Comparison of ENCODE assay signal across 32 cellular contexts in genomic region chr2:137925599-137925998, GRCh38. TPM values are rescaled to one million over a fixed set of nuclear protein-coding genes. Genes with fewer than 3 reads are reported as not detected.
"Had no signal": no experiment of that assay in that cellular context is flagged by ENCODE, and none has a peak within 500 bp of the region (broad histone marks: within the 10 kb centered on the region; RNA-seq: fewer than 3 reads in every experiment).

No MANE protein-coding gene starts in this region.

- ATAC-seq: activated CD8-positive, alpha-beta memory T cell treated with anti-CD3 and anti-CD28 coated beads, Interleukin-2, amount 10 ng/mL, durations not matched to agents 7 days and 5 days; K562; Panc1; SK-N-SH treated with all-trans-retinoic acid at 6 μM for 48 hours; T-cell; T-helper 17 cell had no signal

- H3K4me3 Mint-ChIP-seq: activated B cell treated with CpG ODN at 0.5 μM for 24 hours; activated CD4-positive, alpha-beta memory T cell treated with anti-CD3 and anti-CD28 coated beads, Interleukin-2, amount 10 ng/mL, durations not matched to agents 7 days and 5 days; activated CD8-positive, alpha-beta memory T cell treated with anti-CD3 and anti-CD28 coated beads, Interleukin-2, amount 10 ng/mL, durations not matched to agents 7 days and 5 days; activated naive CD8-positive, alpha-beta T cell treated with anti-CD3 and anti-CD28 coated beads for 36 hours; brain; T-cell; T-helper 17 cell had no signal

- H3K27ac Mint-ChIP-seq: activated B cell treated with CpG ODN at 0.5 μM for 24 hours; activated CD4-positive, alpha-beta memory T cell treated with anti-CD3 and anti-CD28 coated beads, Interleukin-2, amount 10 ng/mL, durations not matched to agents 7 days and 5 days; activated CD8-positive, alpha-beta memory T cell treated with anti-CD3 and anti-CD28 coated beads, Interleukin-2, amount 10 ng/mL, durations not matched to agents 7 days and 5 days; activated naive CD8-positive, alpha-beta T cell treated with anti-CD3 and anti-CD28 coated beads for 36 hours; brain; T-cell; T-helper 17 cell had no signal

- H3K36me3 ChIP-seq: ascending aorta had no signal

- H3K4me1 ChIP-seq: ascending aorta had no signal

- FAIRE-seq: bronchial epithelial cell, K562 had no signal

- H3K9me3 ChIP-seq: ascending aorta had no signal

- H3K36me3 Mint-ChIP-seq: activated CD8-positive, alpha-beta memory T cell treated with anti-CD3 and anti-CD28 coated beads, Interleukin-2, amount 10 ng/mL, durations not matched to agents 7 days and 5 days; activated naive CD8-positive, alpha-beta T cell treated with anti-CD3 and anti-CD28 coated beads for 36 hours; brain; T-cell had no signal

- H3K27me3 Mint-ChIP-seq: activated B cell treated with CpG ODN at 0.5 μM for 24 hours; activated CD4-positive, alpha-beta memory T cell treated with anti-CD3 and anti-CD28 coated beads, Interleukin-2, amount 10 ng/mL, durations not matched to agents 7 days and 5 days; activated naive CD8-positive, alpha-beta T cell treated with anti-CD3 and anti-CD28 coated beads for 36 hours; T-cell had no signal

- H3K4me3 ChIP-seq: ascending aorta, K562 had no signal

- H3K9me3 Mint-ChIP-seq: activated B cell treated with CpG ODN at 0.5 μM for 24 hours; activated CD4-positive, alpha-beta memory T cell treated with anti-CD3 and anti-CD28 coated beads, Interleukin-2, amount 10 ng/mL, durations not matched to agents 7 days and 5 days; activated naive CD8-positive, alpha-beta T cell treated with anti-CD3 and anti-CD28 coated beads for 36 hours; T-cell had no signal

- H3K27me3 ChIP-seq: ascending aorta had no signal

- H3K4me1 Mint-ChIP-seq: activated B cell treated with CpG ODN at 0.5 μM for 24 hours; activated CD4-positive, alpha-beta memory T cell treated with anti-CD3 and anti-CD28 coated beads, Interleukin-2, amount 10 ng/mL, durations not matched to agents 7 days and 5 days; activated CD8-positive, alpha-beta memory T cell treated with anti-CD3 and anti-CD28 coated beads, Interleukin-2, amount 10 ng/mL, durations not matched to agents 7 days and 5 days; activated naive CD8-positive, alpha-beta T cell treated with anti-CD3 and anti-CD28 coated beads for 36 hours; T-cell had no signal

- DNase-seq: activated B cell treated with CpG ODN at 0.5 μM for 24 hours; activated CD4-positive, alpha-beta memory T cell treated with anti-CD3 and anti-CD28 coated beads, Interleukin-2, amount 10 ng/mL, durations not matched to agents 7 days and 5 days; activated CD4-positive, alpha-beta T cell treated with anti-CD3 and anti-CD28 coated beads for 4 hours; activated CD4-positive, CD25-positive, alpha-beta regulatory T cell treated with anti-CD3 and anti-CD28 coated beads, Interleukin-2, amount 50 U/mL, for 72 hours; activated CD8-positive, alpha-beta memory T cell treated with anti-CD3 and anti-CD28 coated beads for 24 hours; activated CD8-positive, alpha-beta memory T cell treated with anti-CD3 and anti-CD28 coated beads, Interleukin-2, amount 10 ng/mL, durations not matched to agents 7 days and 5 days; activated CD8-positive, alpha-beta memory T cell treated with anti-CD3 and anti-CD28 coated beads, Interleukin-2, amount 50 U/mL, for 48 hours; activated effector memory CD4-positive, alpha-beta T cell treated with Interleukin-2 at 50 U/mL for 16 hours; activated naive CD4-positive, alpha-beta T cell treated with anti-CD3 and anti-CD28 coated beads, Interleukin-2, amount 50 U/mL, for 16 hours; activated naive CD8-positive, alpha-beta T cell treated with anti-CD3 and anti-CD28 coated beads for 36 hours; activated T-cell treated with anti-CD3 and anti-CD28 coated beads, Interleukin-2, amount 50 U/mL, for 48 hours; amygdala; central memory CD4-positive, alpha-beta T cell; NCI-H1048; NCI-H1105 treated with DMSO at 0.1 percent for 48 hours; NCI-H1436; NCI-H1694; NCI-H1930; NCI-H2081 treated with DMSO at 0.1 percent for 48 hours; NCI-H345; NCI-H524 treated with DMSO at 0.1 percent for 48 hours; SHP77; T-cell; T-helper 17 cell; T-helper 9 cell had no signal

- H3K27ac ChIP-seq: ascending aorta, VCaP had no signal

RNA-seq across cellular contexts. Expression of gene HNMT, which starts 38.7 kb away (rescaled TPM):
- total RNA-seq: activated B cell treated with CpG ODN at 0.5 μM for 24 hours; activated CD4-positive, alpha-beta memory T cell treated with anti-CD3 and anti-CD28 coated beads, Interleukin-2, amount 10 ng/mL, durations not matched to agents 7 days and 5 days; activated CD8-positive, alpha-beta memory T cell treated with anti-CD3 and anti-CD28 coated beads, Interleukin-2, amount 10 ng/mL, durations not matched to agents 7 days and 5 days; activated naive CD8-positive, alpha-beta T cell treated with anti-CD3 and anti-CD28 coated beads for 36 hours had no signal
